In the genomic region with DNA sequence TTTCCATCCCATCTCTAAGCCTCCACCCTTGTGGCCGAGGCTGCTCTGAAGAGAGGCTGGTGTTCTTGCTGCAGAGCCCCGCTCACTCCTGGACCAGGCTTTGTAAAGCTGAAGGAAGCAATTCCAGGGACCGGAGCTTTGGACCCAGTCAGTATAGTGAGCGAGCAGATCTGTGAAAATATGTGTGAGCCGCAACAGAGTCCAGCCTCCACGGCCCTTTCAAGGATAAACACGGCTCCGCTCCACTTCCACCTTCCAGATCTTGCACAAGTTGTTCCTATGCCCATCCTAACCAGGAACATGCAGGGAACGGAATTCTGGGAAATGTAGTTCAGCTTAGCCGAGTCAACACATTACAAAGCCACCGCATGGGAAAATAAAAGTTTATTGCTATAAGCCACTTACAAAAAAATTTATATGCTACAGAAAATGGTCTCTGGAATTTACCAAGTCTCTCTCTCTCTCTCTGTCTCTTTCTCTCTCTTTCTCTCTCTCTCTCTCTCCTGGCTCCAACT, we compare ENCODE assay signal across 8 cellular contexts.
DNase-seq lines count a peak whose midpoint lies in the region; ATAC-seq, FAIRE-seq and TF ChIP-seq lines count a peak whose summit lies in the region.

No MANE protein-coding gene starts in this region.

- no peak overlapping the region for H3K4me3 Mint-ChIP-seq in activated CD8-positive, alpha-beta memory T cell treated with anti-CD3 and anti-CD28 coated beads, Interleukin-2, amount 10 ng/mL, durations not matched to agents 7 days and 5 days

- peak overlapping the region; percentile 81 for H2AFZ ChIP-seq in keratinocyte (ENCODE audit: control insufficient read depth, low read length)

- no peaks in the 10 kb centered on the region for H3K79me2 ChIP-seq in keratinocyte (ENCODE audit: control insufficient read depth, insufficient read depth, low read length)

- H4K20me1 ChIP-seq in keratinocyte (ENCODE audit: control insufficient read depth, extremely low read depth, insufficient read depth, low read length) = no peaks in the 10 kb centered on the region

- H3K9me1 ChIP-seq in keratinocyte (ENCODE audit: control insufficient read depth, extremely low read depth, insufficient read depth, low read length) = no peaks in the 10 kb centered on the region

- no peaks in the 10 kb centered on the region for H3K4me1 Mint-ChIP-seq in activated CD8-positive, alpha-beta memory T cell treated with anti-CD3 and anti-CD28 coated beads, Interleukin-2, amount 10 ng/mL, durations not matched to agents 7 days and 5 days

- H3K9me3 ChIP-seq in keratinocyte (ENCODE audit: control insufficient read depth, low read depth, low read length) (no peaks in the 10 kb centered on the region), spleen (no peaks in the 10 kb centered on the region)

- no peak for FAIRE-seq in keratinocyte (lab: Jason Lieb, UNC)

- 9 to 21% (median 14%) methylated on average over 11 of the region's 11 CpGs for WGBS in spleen, 5 donors

- H3K27me3 ChIP-seq in keratinocyte (ENCODE audit: control insufficient read depth, extremely low read depth, insufficient read depth, low read length) (no peaks in the 10 kb centered on the region), spleen (replicated peaks in 1 of 7) (peaks cover 0 to 5% (median 0%) of the 10 kb centered on the region in 7 donors)

- intact Hi-C loops in spleen (cut with DNase I; ENCODE audit: low total_unique reads) = no loop called here

- H3K27ac Mint-ChIP-seq in activated CD8-positive, alpha-beta memory T cell treated with anti-CD3 and anti-CD28 coated beads, Interleukin-2, amount 10 ng/mL, durations not matched to agents 7 days and 5 days = no peak overlapping the region

- H3K9ac ChIP-seq in keratinocyte (ENCODE audit: control insufficient read depth, extremely low read depth, insufficient read depth, low read length) = no peak overlapping the region

- peak; percentile 20 for DNase-seq in DMS114 treated with DMSO at 0.1 percent for 48 hours (lab: John Stamatoyannopoulos, UW; ENCODE audit: unreplicated experiment)
- peak; percentile 34 to 53 for DNase-seq in NCI-H526 (lab: John Stamatoyannopoulos, UW)
- no peak for DNase-seq in keratinocyte (ENCODE audit: low read depth, low spot score)
- DNase-seq in spleen = no peak
- no peak for DNase-seq in activated CD8-positive, alpha-beta memory T cell treated with anti-CD3 and anti-CD28 coated beads, Interleukin-2, amount 10 ng/mL, durations not matched to agents 7 days and 5 days
- no peak for DNase-seq in NCI-H2107 (lab: John Stamatoyannopoulos, UW)

- H3K36me3 Mint-ChIP-seq in activated CD8-positive, alpha-beta memory T cell treated with anti-CD3 and anti-CD28 coated beads, Interleukin-2, amount 10 ng/mL, durations not matched to agents 7 days and 5 days = no peaks in the 10 kb centered on the region

- TF ChIP-seq POLR2A in spleen (IDR thresholded peaks at IDR 0.05) = no peak

- no peaks in the 10 kb centered on the region for H3K9me3 Mint-ChIP-seq in activated CD8-positive, alpha-beta memory T cell treated with anti-CD3 and anti-CD28 coated beads, Interleukin-2, amount 10 ng/mL, durations not matched to agents 7 days and 5 days (ENCODE audit: low read depth)

- H3K27me3 Mint-ChIP-seq in activated CD8-positive, alpha-beta memory T cell treated with anti-CD3 and anti-CD28 coated beads, Interleukin-2, amount 10 ng/mL, durations not matched to agents 7 days and 5 days = no peaks in the 10 kb centered on the region

- TF ChIP-seq CTCF in keratinocyte (optimal IDR thresholded peaks at IDR 0.05 in 1 of 3, IDR thresholded peaks at IDR 0.05 in 1 of 3, conservative IDR thresholded peaks at IDR 0.05 in 1 of 3; ENCODE audit: extremely low read depth in 1 of 3, insufficient read depth in 2 of 3, low read length in 3 of 3) = no peak
- TF ChIP-seq CTCF in spleen (IDR thresholded peaks at IDR 0.05 in 8 of 11, conservative IDR thresholded peaks at IDR 0.05 in 3 of 11) = no peak

- dilution Hi-C loops in keratinocyte (cut with MboI; ENCODE audit: extremely low pct_ligation_motif_present, low sequenced_read_pairs) = no loop called here

- H3K4me1 ChIP-seq in keratinocyte (ENCODE audit: control insufficient read depth, extremely low read depth, insufficient read depth, low read length) = no peaks in the 10 kb centered on the region
- H3K4me1 ChIP-seq in spleen = no peaks in the 10 kb centered on the region

- CTCF ChIA-PET in activated CD8-positive, alpha-beta memory T cell treated with anti-CD3 and anti-CD28 coated beads, Interleukin-2, amount 10 ng/mL, durations not matched to agents 7 days and 5 days (lab: Charles Lee) = no interaction called here

- peak overlapping the region; percentile 49 for H3K4me2 ChIP-seq in keratinocyte (ENCODE audit: control insufficient read depth, extremely low read depth, insufficient read depth, low read depth, low read length)

- peak overlapping the region in 1 of 3 experiments; percentile 36 for H3K4me3 ChIP-seq in keratinocyte (ENCODE audit: control insufficient read depth in 2 of 3, extremely low read depth in 1 of 3, insufficient read depth in 2 of 3, low read depth in 1 of 3, low read length in 3 of 3)
- H3K4me3 ChIP-seq in spleen = peak overlapping the region in 7 of 8 donors; percentile 10 to 61 (median 23)

- H3K27ac ChIP-seq in cingulate gyrus (ENCODE audit: low read depth, low read length) = peak overlapping the region; percentile 55
- H3K27ac ChIP-seq in keratinocyte (ENCODE audit: control insufficient read depth, insufficient read depth, low read length) = no peak overlapping the region
- peak overlapping the region in 4 of 8 donors; percentile 2 to 40 (median 20) for H3K27ac ChIP-seq in spleen

- ATAC-seq in GM19455 (IDR thresholded peaks at IDR 0.05; ENCODE audit: unreplicated experiment) = no peak
- ATAC-seq in activated CD8-positive, alpha-beta memory T cell treated with anti-CD3 and anti-CD28 coated beads, Interleukin-2, amount 10 ng/mL, durations not matched to agents 7 days and 5 days = no peak

- H3K36me3 ChIP-seq in keratinocyte (ENCODE audit: control insufficient read depth in 2 of 2, extremely low read depth in 1 of 2, insufficient read depth in 2 of 2, low read length in 2 of 2) (no peaks in the 10 kb centered on the region), spleen (no peaks in the 10 kb centered on the region)

Comparison
In these comparisons a context has a peak if more than half of its experiments do, and no peak if none do; other contexts are left out.
1. DNase-seq: peak in DMS114 treated with DMSO at 0.1 percent for 48 hours (single experiment) and NCI-H526 (2 of 2); none in keratinocyte (single experiment), spleen (single experiment), activated CD8-positive, alpha-beta memory T cell treated with anti-CD3 and anti-CD28 coated beads, Interleukin-2, amount 10 ng/mL, durations not matched to agents 7 days and 5 days (single experiment) and NCI-H2107 (single experiment).